ENCODE assay signal across 12 cellular contexts in the genomic region with DNA sequence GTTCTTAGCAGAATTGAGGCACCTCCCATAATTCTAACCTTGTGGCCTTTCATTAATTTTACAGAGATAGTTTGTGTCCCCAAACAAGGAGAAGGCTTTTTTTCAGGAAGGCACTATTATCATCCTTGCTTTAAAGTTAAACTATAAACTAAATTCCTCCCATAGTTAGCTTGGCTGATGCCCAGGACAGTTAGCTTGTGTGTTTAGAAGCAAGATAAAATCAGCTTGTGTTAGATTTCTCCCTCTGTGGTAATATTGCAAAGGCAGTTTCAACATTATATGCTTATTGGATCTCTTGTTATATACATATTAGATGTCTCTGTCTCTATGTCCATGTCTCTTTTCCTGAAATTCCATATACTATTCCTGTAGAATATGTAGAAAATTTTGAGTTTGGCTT.
"Had no signal": no experiment of that assay in that cellular context is flagged by ENCODE, and none has a peak within 500 bp of the region (broad histone marks: within the 10 kb centered on the region; RNA-seq: fewer than 3 reads in every experiment).

No MANE protein-coding gene starts in this region.

- H3K9me3 ChIP-seq: testis had no signal

- H3K4me3 ChIP-seq: left lung, testis had no signal

- H3K4me1 ChIP-seq: left lung, testis had no signal

- H3K27me3 ChIP-seq: foreskin keratinocyte, left lung, testis had no signal

- DNase-seq: activated CD4-positive, alpha-beta memory T cell treated with anti-CD3 and anti-CD28 coated beads, Interleukin-2, amount 10 ng/mL, durations not matched to agents 7 days and 5 days; caudate nucleus; cortex of kidney; effector memory CD4-positive, alpha-beta T cell; foreskin keratinocyte; head of caudate nucleus; left lung; occipital lobe; stimulated activated CD4-positive, alpha-beta T cell treated with anti-CD3 and anti-CD28 coated beads, Interleukin-15, amount 100 ng/mL, for 24 hours; stimulated activated CD4-positive, alpha-beta T cell treated with anti-CD3 and anti-CD28 coated beads, Interleukin-4, amount 100 ng/mL, for 24 hours; T1000; testis had no signal

- H3K27ac ChIP-seq: foreskin keratinocyte, left lung, testis had no signal

- H3K36me3 ChIP-seq: left lung had no signal
